9 cellular contexts compared by ENCODE assay signal in genomic region chr11:13680501-13681264, GRCh38. TPM values are rescaled to one million over a fixed set of nuclear protein-coding genes. Genes with fewer than 3 reads are reported as not detected.
DNase-seq lines count a peak whose midpoint lies in the region; ATAC-seq, FAIRE-seq and TF ChIP-seq lines count a peak whose summit lies in the region.
"Had no signal": no experiment of that assay in that cellular context is flagged by ENCODE, and none has a peak within 500 bp of the region (broad histone marks: within the 10 kb centered on the region; RNA-seq: fewer than 3 reads in every experiment).

No MANE protein-coding gene starts in this region.

- ATAC-seq in GM19351 (IDR thresholded peaks at IDR 0.05; ENCODE audit: unreplicated experiment): peak; percentile 93
- ATAC-seq in HG02885 (IDR thresholded peaks at IDR 0.05; ENCODE audit: poor library complexity, unreplicated experiment): peak; percentile 91
- peak; percentile 33 for ATAC-seq in T-helper 17 cell

- no peaks in the 10 kb centered on the region for H3K9me3 Mint-ChIP-seq in neural crest cell

- H3K4me3 Mint-ChIP-seq in T-helper 17 cell (no peak overlapping the region), neural crest cell (no peak overlapping the region)

- FAIRE-seq in RCC 7860 (lab: Jason Lieb, UNC): no peak

- TF ChIP-seq CTCF in neural crest cell (conservative IDR thresholded peaks at IDR 0.05): no peak

- H3K27ac Mint-ChIP-seq in T-helper 17 cell (no peak overlapping the region), neural crest cell (ENCODE audit: unreplicated experiment) (peak overlapping the region; percentile 72)

- DNase-seq in T-helper 17 cell (no peak), neural crest cell (ENCODE audit: low read depth, low spot score) (no peak), activated gamma-delta T cell treated with Interleukin-2 at 50 U/mL for 16 hours (no peak), H4 (ENCODE audit: low spot score) (no peak), NCI-H748 (lab: John Stamatoyannopoulos, UW; ENCODE audit: unreplicated experiment) (no peak), RCC 7860 (ENCODE audit: low spot score) (no peak)
- DNase-seq: SHP77 treated with DMSO at 0.1 percent for 48 hours had no signal

- H3K4me1 Mint-ChIP-seq in T-helper 17 cell (peaks cover 24% of the 10 kb centered on the region), neural crest cell (peaks cover 50% of the 10 kb centered on the region)

- H3K36me3 Mint-ChIP-seq in T-helper 17 cell (ENCODE audit: low read depth) (no peaks in the 10 kb centered on the region), neural crest cell (ENCODE audit: low read depth) (peaks cover 3% of the 10 kb centered on the region)

- no peaks in the 10 kb centered on the region for H3K9me3 ChIP-seq in T-helper 17 cell (ENCODE audit: control insufficient read depth, low read length, poor library complexity, severe bottlenecking)

- H3K27me3 Mint-ChIP-seq in T-helper 17 cell: no peaks in the 10 kb centered on the region
- H3K27me3 Mint-ChIP-seq in neural crest cell (ENCODE audit: low read depth): no peaks in the 10 kb centered on the region

RNA-seq across cellular contexts. Expression of gene FAR1, which starts 12.2 kb away (rescaled TPM):
- total RNA-seq in T-helper 17 cell (10 to 100 TPM; 33.7 to 44.5 TPM), neural crest cell (55.3 and 60.8 TPM in 2 replicates)
- total RNA-seq in H4 (2014; rRNA removed; shearing (Covaris generic)): 27.1 and 35.7 TPM in 2 replicates

Comparison
In these comparisons a context has a peak if more than half of its experiments do, and no peak if none do; other contexts are left out.
1. ATAC-seq: peak in every context shown above with its lines; median percentile 93 in GM19351; 91 in HG02885; 33 in T-helper 17 cell.